Comparison of ENCODE assay signal across 1 cellular context in genomic region chr13:99660101-99660500, GRCh38.
TF ChIP-seq lines count a peak whose summit lies in the region.

No MANE protein-coding gene starts in this region.

TF ChIP-seq in H1, 55 proteins besides CTCF, POLR2A, EP300 and RAD21:
- TF ChIP-seq E2F6 (IDR thresholded peaks at IDR 0.05) (no peak), YY1 (IDR thresholded peaks at IDR 0.05; ENCODE audit: low read depth, low read length) (no peak), HDAC2 (IDR thresholded peaks at IDR 0.05; ENCODE audit: borderline replicate concordance in 1 of 2, low read depth in 2 of 2, low read length in 2 of 2) (no peak), POU5F1 (IDR thresholded peaks at IDR 0.05; ENCODE audit: low read depth, low read length) (no peak), GABPA (IDR thresholded peaks at IDR 0.05; ENCODE audit: borderline replicate concordance, insufficient read depth, low read length) (no peak), EZH2 (IDR thresholded peaks at IDR 0.05; ENCODE audit: low read depth, low read length, severe bottlenecking) (no peak), KDM1A (IDR thresholded peaks at IDR 0.05; ENCODE audit: borderline replicate concordance, low read length) (no peak), JUN (IDR thresholded peaks at IDR 0.05; ENCODE audit: low read depth, low read length) (no peak), RNF2 (IDR thresholded peaks at IDR 0.05; ENCODE audit: borderline replicate concordance, low read depth, low read length, missing control alignments, poor library complexity, severe bottlenecking) (no peak), NRF1 (IDR thresholded peaks at IDR 0.05; ENCODE audit: low read depth, low read length) (no peak), ATF3 (IDR thresholded peaks at IDR 0.05; ENCODE audit: insufficient read depth, low read depth, low read length) (no peak), CEBPB (IDR thresholded peaks at IDR 0.05; ENCODE audit: low read depth, low read length) (no peak), BCL11A (IDR thresholded peaks at IDR 0.05; ENCODE audit: low read depth in 2 of 2, low read length in 2 of 2) (no peak), SIX5 (IDR thresholded peaks at IDR 0.05; ENCODE audit: low read depth, low read length) (no peak), CBX8 (IDR thresholded peaks at IDR 0.05; ENCODE audit: borderline replicate concordance, low read depth, low read length) (no peak), BACH1 (IDR thresholded peaks at IDR 0.05; ENCODE audit: low read length) (no peak)
